ENCODE assay signal across 24 cellular contexts in genomic region chr12:75571204-75571603, GRCh38. TPM values are rescaled to one million over a fixed set of nuclear protein-coding genes. Genes with fewer than 3 reads are reported as not detected.
DNase-seq lines count a peak whose midpoint lies in the region; ATAC-seq, FAIRE-seq and TF ChIP-seq lines count a peak whose summit lies in the region.
"Had no signal": no experiment of that assay in that cellular context is flagged by ENCODE, and none has a peak within 500 bp of the region (broad histone marks: within the 10 kb centered on the region; RNA-seq: fewer than 3 reads in every experiment).

No MANE protein-coding gene starts in this region.

- H3K36me3 ChIP-seq in mammary epithelial cell (ENCODE audit: insufficient read depth, low read length) (no peaks in the 10 kb centered on the region), breast epithelium (no peaks in the 10 kb centered on the region), body of pancreas (replicated peaks in 1 of 2; ENCODE audit: insufficient read depth in 1 of 2, low read depth in 2 of 2) (no peaks in the 10 kb centered on the region)
- H3K36me3 ChIP-seq: cardiac muscle cell, ovary, thoracic aorta had no signal

- H3K4me2 ChIP-seq in mammary epithelial cell (ENCODE audit: insufficient read depth, low read depth, low read length) = peak overlapping the region; percentile 23

- peak; percentile 45 for ATAC-seq in body of pancreas
- ATAC-seq in HG02759 (IDR thresholded peaks at IDR 0.05; ENCODE audit: unreplicated experiment) = no peak
- ATAC-seq: naive thymus-derived CD4-positive, alpha-beta T cell; PC-3; stimulated activated memory B cell treated with anti-CD40 and anti-IgM and Interleukin-4, amounts not matched to agents 10 μg/mL and 1 μg/mL and 100 μg/mL, for 72 hours; T-helper 17 cell had no signal

- H3K4me1 ChIP-seq in mammary epithelial cell (ENCODE audit: insufficient read depth, low read length) = peaks cover 15% of the 10 kb centered on the region
- no peaks in the 10 kb centered on the region for H3K4me1 ChIP-seq in breast epithelium
- H3K4me1 ChIP-seq in body of pancreas = no peaks in the 10 kb centered on the region

- H3K27me3 ChIP-seq in mammary epithelial cell (ENCODE audit: insufficient read depth, low read length) = no peaks in the 10 kb centered on the region
- no peaks in the 10 kb centered on the region for H3K27me3 ChIP-seq in breast epithelium
- H3K27me3 ChIP-seq in body of pancreas = no peaks in the 10 kb centered on the region
- H3K27me3 ChIP-seq: cardiac muscle cell, ovary had no signal

- H4K20me1 ChIP-seq in mammary epithelial cell (ENCODE audit: insufficient read depth, low read length) = no peaks in the 10 kb centered on the region

- peak overlapping the region; percentile 55 for H2AFZ ChIP-seq in mammary epithelial cell (ENCODE audit: low read depth, low read length)

- TF ChIP-seq CTCF in mammary epithelial cell (conservative IDR thresholded peaks at IDR 0.05 in 1 of 2, IDR thresholded peaks at IDR 0.05 in 1 of 2; ENCODE audit: extremely low read depth in 1 of 2, insufficient read depth in 1 of 2, low read depth in 1 of 2, low read length in 2 of 2) = no peak
- no peak for TF ChIP-seq CTCF in breast epithelium (IDR thresholded peaks at IDR 0.05)
- TF ChIP-seq CTCF in body of pancreas (IDR thresholded peaks at IDR 0.05) = no peak

- H3K27ac ChIP-seq in mammary epithelial cell (ENCODE audit: insufficient read depth, low read depth, low read length) = no peak overlapping the region
- peak overlapping the region in 1 of 2 donors; percentile 27 for H3K27ac ChIP-seq in breast epithelium
- H3K27ac ChIP-seq in body of pancreas = peak overlapping the region in 2 of 4 donors; percentile 30 to 66
- H3K27ac ChIP-seq in substantia nigra (ENCODE audit: low read depth, low read length, poor library complexity, severe bottlenecking) = peak overlapping the region; percentile 18
- H3K27ac ChIP-seq: cardiac muscle cell, ovary, thoracic aorta had no signal

- no peak for DNase-seq in mammary epithelial cell
- DNase-seq in breast epithelium (ENCODE audit: low spot score in 2 of 2) = no peak
- DNase-seq in NCI-H2081 (lab: John Stamatoyannopoulos, UW) = peak; percentile 49 to 77
- DNase-seq in body of pancreas = no peak
- no peak for DNase-seq in substantia nigra (lab: John Stamatoyannopoulos, UW)
- no peak for DNase-seq in activated CD4-positive, alpha-beta T cell treated with anti-CD3 and anti-CD28 coated beads for 1 hour
- no peak for DNase-seq in frontal cortex (ENCODE audit: low spot score in 2 of 2)
- DNase-seq: ACHN; activated CD4-positive, alpha-beta T cell treated with anti-CD3 and anti-CD28 coated beads, Interleukin-2, amount 50 U/mL, for 4 hours; activated gamma-delta T cell; C1 segment of cervical spinal cord; GDM1; mesendoderm; naive thymus-derived CD4-positive, alpha-beta T cell; NCI-H2107; NCI-H82; ovary; PC-3; stimulated activated CD4-positive, alpha-beta T cell treated with anti-CD3 and anti-CD28 coated beads, Interleukin-1b, Interleukin-23, amount 100 ng/mL, for 48 hours; T-helper 17 cell had no signal

- intact Hi-C loops in mammary epithelial cell (cut with micrococcal nuclease) = no loop called here
- intact Hi-C loops in breast epithelium (cut with DNase I; ENCODE audit: low total_unique reads) = no loop called here
- intact Hi-C loops in body of pancreas (cut with DNase I) = no loop called here

- CTCF ChIA-PET in mammary epithelial cell (lab: Charles Lee; ENCODE audit: low non-redundant PET) = no interaction called here

- no peaks in the 10 kb centered on the region for H3K79me2 ChIP-seq in mammary epithelial cell (ENCODE audit: insufficient read depth, low read length)

- TF ChIP-seq POLR2A in breast epithelium (IDR thresholded peaks at IDR 0.05) = no peak
- TF ChIP-seq POLR2A in body of pancreas (IDR thresholded peaks at IDR 0.05) = no peak

- no peak overlapping the region for H3K9ac ChIP-seq in mammary epithelial cell (ENCODE audit: insufficient read depth, low read length)

- H3K9me3 ChIP-seq in mammary epithelial cell (replicated peaks; ENCODE audit: insufficient read depth, low read length) = no peaks in the 10 kb centered on the region
- no peaks in the 10 kb centered on the region for H3K9me3 ChIP-seq in breast epithelium
- H3K9me3 ChIP-seq in body of pancreas = no peaks in the 10 kb centered on the region
- H3K9me3 ChIP-seq: ovary, thoracic aorta had no signal

- in situ Hi-C loops in mammary epithelial cell (cut with MboI; ENCODE audit: low sequenced_read_pairs in 2 of 2) = no loop called here

- 47% methylated on average over 3 of the region's 3 CpGs for WGBS in mammary epithelial cell (ENCODE audit: low coverage, missing lambda C conversion rate)
- 58 to 60% methylated on average over 3 of the region's 3 CpGs for WGBS in body of pancreas, 2 donors

- FAIRE-seq in frontal cortex (lab: Jason Lieb, UNC) = no peak

- H3K4me3 ChIP-seq in mammary epithelial cell (replicated peaks in 1 of 3; ENCODE audit: insufficient read depth in 1 of 3, low read depth in 2 of 3, low read length in 3 of 3) = no peak overlapping the region
- H3K4me3 ChIP-seq in breast epithelium = no peak overlapping the region
- no peak overlapping the region for H3K4me3 ChIP-seq in body of pancreas
- H3K4me3 ChIP-seq: cardiac muscle cell, ovary, thoracic aorta had no signal

- dilution Hi-C loops in mammary epithelial cell (cut with HindIII; ENCODE audit: low sequenced_read_pairs) = no loop called here

- BruUV-seq in mammary epithelial cell (replicated peaks; lab: Mats Ljungman, UMichigan) = no TSS peak

RNA-seq across cellular contexts. Expression of gene KRR1, which starts 59.8 kb away (rescaled TPM):
- 10 to 100 TPM; 36.7 to 99.1 TPM for total RNA-seq in mammary epithelial cell
- polyA plus RNA-seq in mammary epithelial cell = 41.0 TPM
- 21.6 TPM for polyA minus RNA-seq in mammary epithelial cell
- 10 to 100 TPM; 34.1 to 56.9 (median 36.4) TPM for total RNA-seq in breast epithelium
- total RNA-seq in body of pancreas = 10 to 100 TPM in 1 of 2 donors, 1 to 10 TPM in 1; 9.3 to 33.9 TPM
- total RNA-seq in frontal cortex = 23.2 TPM

Comparison
In these comparisons a context has a peak if more than half of its experiments do, and no peak if none do; other contexts are left out.
1. DNase-seq: peak in NCI-H2081 (2 of 2); none in mammary epithelial cell (single experiment), breast epithelium (0 of 2), body of pancreas (0 of 4), substantia nigra (0 of 49), activated CD4-positive, alpha-beta T cell treated with anti-CD3 and anti-CD28 coated beads for 1 hour (single experiment) and frontal cortex (0 of 2).